In the genomic region with DNA sequence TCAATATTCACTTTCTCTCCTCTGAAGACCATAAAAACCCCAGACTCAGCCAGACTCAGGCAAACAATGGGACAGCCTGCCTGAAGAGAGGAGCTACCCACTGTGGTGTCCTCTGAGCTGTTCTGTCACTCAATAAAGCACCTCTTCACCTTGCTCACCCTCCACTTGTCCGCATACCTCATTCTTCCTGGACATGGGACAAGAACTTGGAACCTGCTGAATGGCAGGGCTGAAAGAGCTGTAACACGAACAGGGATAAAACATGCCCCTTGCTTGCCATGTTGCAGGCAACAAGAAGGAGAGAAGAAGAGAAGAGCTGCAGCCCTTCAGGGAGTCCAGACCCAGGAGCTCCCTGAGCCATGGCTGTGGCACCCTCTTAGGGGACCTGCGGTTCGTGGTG, we compare ENCODE assay signal across 22 cellular contexts.
DNase-seq lines count a peak whose midpoint lies in the region; ATAC-seq, FAIRE-seq and TF ChIP-seq lines count a peak whose summit lies in the region.
"Had no signal": no experiment of that assay in that cellular context is flagged by ENCODE, and none has a peak within 500 bp of the region (broad histone marks: within the 10 kb centered on the region; RNA-seq: fewer than 3 reads in every experiment).

No MANE protein-coding gene starts in this region.

- WGBS in H1 (ENCODE audit: extremely low coverage in 1 of 2, insufficient coverage in 1 of 2, insufficient read length in 1 of 2, insufficient replicate concordance in 2 of 2, low coverage in 1 of 2, low lambda C conversion rate in 2 of 2, missing lambda C conversion rate in 1 of 2), 2 experiments: 58% methylated on average over 4 of the region's 4 CpGs; no CpG with 5 or more reads in 1 of the 2 experiments
- WGBS in neuronal stem cell (ENCODE audit: extremely low coverage in 2 of 2, insufficient read length in 2 of 2, insufficient replicate concordance in 1 of 2), 2 donors: no CpG with 5 or more reads among the region's 4 CpGs

- H3K14ac ChIP-seq in H1 (ENCODE audit: insufficient read length): no peak overlapping the region
- H3K14ac ChIP-seq in neuronal stem cell (ENCODE audit: low read length): no peak overlapping the region

- TF ChIP-seq RAD21 in H1 (IDR thresholded peaks at IDR 0.05 in 1 of 2, conservative IDR thresholded peaks at IDR 0.05 in 1 of 2; ENCODE audit: low read depth in 2 of 2, low read length in 2 of 2): no peak

- H4K91ac ChIP-seq in H1 (replicated peaks; ENCODE audit: insufficient read length, low read length): peak overlapping the region; percentile 44
- no peak overlapping the region for H4K91ac ChIP-seq in neuronal stem cell (ENCODE audit: low read depth, low read length, poor library complexity)

- H4K8ac ChIP-seq in H1 (ENCODE audit: extremely low read depth, insufficient read depth, low read length) (no peak overlapping the region), neuronal stem cell (ENCODE audit: low read depth, low read length) (no peak overlapping the region)

- H2BK15ac ChIP-seq in H1 (ENCODE audit: low read length): no peak overlapping the region
- H2BK15ac ChIP-seq in neuronal stem cell (ENCODE audit: low read length): no peak overlapping the region

- H3K4me3 ChIP-seq in DND-41 (ENCODE audit: low read depth in 1 of 2, low read length in 2 of 2) (no peak overlapping the region), H1 (ENCODE audit: extremely low read depth in 1 of 4, insufficient read depth in 2 of 4, low read depth in 3 of 4, low read length in 4 of 4) (no peak overlapping the region), neuronal stem cell (ENCODE audit: low read length in 2 of 2) (no peak overlapping the region)
- H3K4me3 ChIP-seq: A549; BLaER1 treated with 17β-estradiol and CSF1 and Interleukin-3, amounts not matched to agents 10 nM and 100 nM had no signal

- H2BK12ac ChIP-seq in H1 (ENCODE audit: low read depth, low read length) (no peak overlapping the region), neuronal stem cell (ENCODE audit: low read length) (no peak overlapping the region)

- no peak overlapping the region for H3K56ac ChIP-seq in H1 (replicated peaks; ENCODE audit: insufficient read length, low read depth, low read length)

- DNase-seq in DND-41 (peak; percentile 3), H1 (ENCODE audit: low read depth in 1 of 2, low spot score in 2 of 2) (no peak), neuronal stem cell (ENCODE audit: low spot score) (no peak), NCI-H446 (lab: John Stamatoyannopoulos, UW) (no peak)
- DNase-seq in stimulated activated CD4-positive, alpha-beta T cell treated with anti-CD3 and anti-CD28 coated beads, Interleukin-4, amount 100 ng/mL, for 4 hours: no peak
- DNase-seq: 8988T; ACHN; AML-193; BE2C; Calu3; CD4-positive, alpha-beta T cell; CD8-positive, alpha-beta memory T cell; COR-L47; DMS79; GF-D8; GOT3; H7; HCEC 1CT had no signal

- TF ChIP-seq EP300 in H1 (IDR thresholded peaks at IDR 0.05; ENCODE audit: borderline replicate concordance in 1 of 2, low read depth in 2 of 2, low read length in 2 of 2): no peak

- no peak for TF ChIP-seq CTCF in DND-41 (IDR thresholded peaks at IDR 0.05; ENCODE audit: borderline replicate concordance, extremely low read depth, low read length, poor library complexity, severe bottlenecking)
- TF ChIP-seq CTCF in H1 (IDR thresholded peaks at IDR 0.05; ENCODE audit: control extremely low read depth in 1 of 3, insufficient read depth in 1 of 3, low read depth in 1 of 3, low read length in 3 of 3): no peak

- H3K4me1 ChIP-seq in DND-41 (ENCODE audit: insufficient read depth, low read length) (no peaks in the 10 kb centered on the region), H1 (replicated peaks in 1 of 4; ENCODE audit: control insufficient read depth in 3 of 4, insufficient read depth in 4 of 4, low read length in 3 of 4) (peaks cover 0 to 3% (median 0%) of the 10 kb centered on the region in 4 experiments; a peak in 1 of 7 replicates), neuronal stem cell (ENCODE audit: control insufficient read depth in 2 of 2, insufficient read depth in 1 of 2, low read depth in 1 of 2, low read length in 2 of 2) (peaks cover 0 to 4% of the 10 kb centered on the region in 2 donors)
- H3K4me1 ChIP-seq: A549; BE2C; BLaER1 treated with 17β-estradiol and CSF1 and Interleukin-3, amounts not matched to agents 10 nM and 100 nM had no signal

- no peak overlapping the region for H2AFZ ChIP-seq in DND-41 (ENCODE audit: low read depth, low read length)
- no peak overlapping the region for H2AFZ ChIP-seq in H1 (ENCODE audit: low read length)
- no peak overlapping the region for H2AFZ ChIP-seq in neuronal stem cell (ENCODE audit: low read length)

- H3K23ac ChIP-seq in H1 (ENCODE audit: insufficient read length): no peak overlapping the region
- H3K23ac ChIP-seq in neuronal stem cell (ENCODE audit: low read depth, low read length, poor library complexity): no peak overlapping the region

- CTCF ChIA-PET in H1 (lab: Charles Lee; ENCODE audit: partially characterized antibody): interaction anchor here (0.6 kb wide), 1 partner anchor 12 kb away, joined by 3 read pairs; no protein-coding TSS in a partner anchor

- no peak overlapping the region for H2BK5ac ChIP-seq in H1 (ENCODE audit: low read depth, low read length)
- H2BK5ac ChIP-seq in neuronal stem cell (ENCODE audit: low read length): no peak overlapping the region

- H3K79me1 ChIP-seq in H1 (ENCODE audit: low read depth, low read length) (no peaks in the 10 kb centered on the region), neuronal stem cell (ENCODE audit: low read depth, low read length) (no peaks in the 10 kb centered on the region)

- H3K18ac ChIP-seq in H1 (ENCODE audit: extremely low read depth, low read length): no peak overlapping the region
- peak overlapping the region; percentile 62 for H3K18ac ChIP-seq in neuronal stem cell (ENCODE audit: low read length)

- no peak overlapping the region for H2BK20ac ChIP-seq in H1 (ENCODE audit: low read length)

- no peak overlapping the region for H4K5ac ChIP-seq in H1 (ENCODE audit: insufficient read length, low read depth, low read length)

- no peak for TF ChIP-seq POLR2A in H1 (IDR thresholded peaks at IDR 0.05; ENCODE audit: control extremely low read depth in 1 of 2, low read depth in 2 of 2, low read length in 2 of 2)
- no peak for TF ChIP-seq POLR2A in GM18505 (IDR thresholded peaks at IDR 0.05; ENCODE audit: borderline replicate concordance, extremely low read depth, insufficient read depth, insufficient read length)

- H2BK120ac ChIP-seq in H1 (replicated peaks; ENCODE audit: low read depth, low read length) (no peak overlapping the region), neuronal stem cell (ENCODE audit: low read depth, low read length) (no peak overlapping the region)

- H2AK5ac ChIP-seq in H1 (ENCODE audit: low read depth, low read length) (no peak overlapping the region), neuronal stem cell (ENCODE audit: low read depth, low read length) (no peak overlapping the region)

- peaks cover 14% of the 10 kb centered on the region for H3K9me3 ChIP-seq in DND-41 (ENCODE audit: insufficient read depth, low read length, severe bottlenecking)
- no peaks in the 10 kb centered on the region for H3K9me3 ChIP-seq in H1 (ENCODE audit: insufficient read depth in 2 of 2, low read depth in 1 of 2, low read length in 1 of 2)
- peaks cover 4 to 16% of the 10 kb centered on the region in 2 donors for H3K9me3 ChIP-seq in neuronal stem cell (replicated peaks in 1 of 2; ENCODE audit: control insufficient read depth in 2 of 2, insufficient read depth in 1 of 2, low read depth in 1 of 2, low read length in 2 of 2)
- H3K9me3 ChIP-seq: A549, BE2C had no signal

- POLR2A ChIA-PET in H1 (lab: Charles Lee; ENCODE audit: partially characterized antibody): no interaction called here

- H3K4me2 ChIP-seq in DND-41 (ENCODE audit: insufficient read depth, low read length) (no peak overlapping the region), H1 (ENCODE audit: insufficient read depth in 1 of 2, low read depth in 2 of 2, low read length in 2 of 2) (no peak overlapping the region), neuronal stem cell (ENCODE audit: insufficient read depth, low read length, poor library complexity, severe bottlenecking) (no peak overlapping the region)
- H3K4me2 ChIP-seq: A549; BLaER1 treated with 17β-estradiol and CSF1 and Interleukin-3, amounts not matched to agents 10 nM and 100 nM had no signal

- no peak overlapping the region for H3K27ac ChIP-seq in DND-41 (ENCODE audit: low read length)
- H3K27ac ChIP-seq in H1 (ENCODE audit: low read depth, low read length): no peak overlapping the region
- no peak overlapping the region for H3K27ac ChIP-seq in neuronal stem cell (replicated peaks; ENCODE audit: low read length)
- H3K27ac ChIP-seq: A549; BLaER1 treated with 17β-estradiol and CSF1 and Interleukin-3, amounts not matched to agents 10 nM and 100 nM had no signal

- no peaks in the 10 kb centered on the region for H4K20me1 ChIP-seq in DND-41 (ENCODE audit: insufficient read depth, low read length)
- H4K20me1 ChIP-seq in H1 (replicated peaks in 1 of 2; ENCODE audit: control insufficient read depth in 1 of 2, insufficient read depth in 2 of 2, low read length in 2 of 2): no peaks in the 10 kb centered on the region
- H4K20me1 ChIP-seq: BLaER1 treated with 17β-estradiol and CSF1 and Interleukin-3, amounts not matched to agents 10 nM and 100 nM had no signal

- H3K36me3 ChIP-seq in DND-41 (ENCODE audit: insufficient read depth, low read length): no peaks in the 10 kb centered on the region
- no peaks in the 10 kb centered on the region for H3K36me3 ChIP-seq in H1 (ENCODE audit: control insufficient read depth in 2 of 4, insufficient read depth in 4 of 4, low read length in 3 of 4)
- H3K36me3 ChIP-seq in neuronal stem cell (replicated peaks in 1 of 2; ENCODE audit: control insufficient read depth in 2 of 2, insufficient read depth in 2 of 2, low read length in 2 of 2): no peaks in the 10 kb centered on the region
- H3K36me3 ChIP-seq: BE2C had no signal

- no peaks in the 10 kb centered on the region for H3K23me2 ChIP-seq in H1 (ENCODE audit: low read depth, low read length)

- ATAC-seq in DND-41 (ENCODE audit: insufficient read depth, low read depth) (no peak), GM18505 (IDR thresholded peaks at IDR 0.05; ENCODE audit: unreplicated experiment) (no peak)
- ATAC-seq: A549 had no signal

- H3K27me3 ChIP-seq in DND-41 (ENCODE audit: insufficient read depth, low read length, poor library complexity) (no peaks in the 10 kb centered on the region), H1 (replicated peaks in 1 of 4; ENCODE audit: control insufficient read depth in 3 of 4, extremely low read depth in 1 of 4, insufficient read depth in 3 of 4, low read length in 3 of 4) (no peaks in the 10 kb centered on the region), neuronal stem cell (ENCODE audit: control insufficient read depth in 3 of 3, insufficient read depth in 3 of 3, low read depth in 1 of 3, low read length in 3 of 3) (no peaks in the 10 kb centered on the region)
- H3K27me3 ChIP-seq: BE2C; BLaER1 treated with 17β-estradiol and CSF1 and Interleukin-3, amounts not matched to agents 10 nM and 100 nM had no signal

- no peak for FAIRE-seq in H1 (lab: Jason Lieb, UNC)
- FAIRE-seq: A549, GM12891 had no signal

- H3K4ac ChIP-seq in H1 (replicated peaks; ENCODE audit: insufficient read length, low read depth, low read length): no peak overlapping the region
- H3K4ac ChIP-seq in neuronal stem cell (ENCODE audit: low read length): no peak overlapping the region

- H3K79me2 ChIP-seq in DND-41 (ENCODE audit: insufficient read depth, low read length) (no peaks in the 10 kb centered on the region), H1 (ENCODE audit: control insufficient read depth in 1 of 2, insufficient read depth in 2 of 2, low read length in 2 of 2) (no peaks in the 10 kb centered on the region)

- H3K9ac ChIP-seq in DND-41 (ENCODE audit: low read depth, low read length) (no peak overlapping the region), H1 (replicated peaks in 1 of 4; ENCODE audit: extremely low read depth in 1 of 4, low read depth in 3 of 4, low read length in 3 of 4) (no peak overlapping the region), neuronal stem cell (ENCODE audit: low read depth, low read length, poor library complexity) (no peak overlapping the region)
- H3K9ac ChIP-seq: BLaER1 treated with 17β-estradiol and CSF1 and Interleukin-3, amounts not matched to agents 10 nM and 100 nM had no signal
